27 cellular contexts compared by ENCODE assay signal in the genomic region with DNA sequence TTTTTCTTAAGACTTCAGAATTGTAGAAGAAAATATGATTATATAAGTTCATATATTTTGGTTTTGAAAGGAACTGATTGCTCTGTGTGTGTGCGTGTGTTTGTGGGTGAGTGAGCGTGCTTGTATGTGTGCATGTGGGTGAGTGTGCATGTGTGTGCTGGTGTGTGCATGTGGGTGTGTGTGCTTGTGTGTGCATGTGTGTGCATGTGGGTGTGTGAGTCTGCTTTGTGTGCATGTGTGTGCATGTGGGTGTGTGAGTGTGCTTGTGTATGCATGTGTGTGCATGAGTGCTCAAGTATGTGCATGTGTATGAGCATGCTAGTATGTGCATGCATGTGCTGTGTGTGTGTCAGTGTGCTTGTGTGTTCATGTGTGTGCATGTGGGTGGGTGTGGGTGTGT.
"Had no signal": no experiment of that assay in that cellular context is flagged by ENCODE, and none has a peak within 500 bp of the region (broad histone marks: within the 10 kb centered on the region; RNA-seq: fewer than 3 reads in every experiment).

No MANE protein-coding gene starts in this region.

- H3K4me3 Mint-ChIP-seq: activated naive CD4-positive, alpha-beta T cell treated with anti-CD3 and anti-CD28 coated beads, Interleukin-2, amount 10 ng/mL, durations not matched to agents 7 days and 5 days; activated naive CD8-positive, alpha-beta T cell treated with anti-CD3 and anti-CD28 coated beads, Interleukin-2, amount 10 ng/mL, durations not matched to agents 7 days and 5 days; natural killer cell treated with Interleukin-12 subunit alpha and Interleukin-12 subunit beta and Interleukin-15 and Interleukin-18, amount 100 ng/mL, for 72 hours had no signal

- H3K9me3 Mint-ChIP-seq: activated naive CD4-positive, alpha-beta T cell treated with anti-CD3 and anti-CD28 coated beads, Interleukin-2, amount 10 ng/mL, durations not matched to agents 7 days and 5 days; activated naive CD8-positive, alpha-beta T cell treated with anti-CD3 and anti-CD28 coated beads, Interleukin-2, amount 10 ng/mL, durations not matched to agents 7 days and 5 days; natural killer cell treated with Interleukin-12 subunit alpha and Interleukin-12 subunit beta and Interleukin-15 and Interleukin-18, amount 100 ng/mL, for 72 hours; type B pancreatic cell had no signal

- H3K27ac Mint-ChIP-seq: activated naive CD4-positive, alpha-beta T cell treated with anti-CD3 and anti-CD28 coated beads, Interleukin-2, amount 10 ng/mL, durations not matched to agents 7 days and 5 days; activated naive CD8-positive, alpha-beta T cell treated with anti-CD3 and anti-CD28 coated beads, Interleukin-2, amount 10 ng/mL, durations not matched to agents 7 days and 5 days; natural killer cell treated with Interleukin-12 subunit alpha and Interleukin-12 subunit beta and Interleukin-15 and Interleukin-18, amount 100 ng/mL, for 72 hours had no signal

- H3K9me3 ChIP-seq: ascending aorta, esophagus squamous epithelium, heart right ventricle, lower lobe of right lung, mucosa of descending colon, pancreas, right atrium auricular region, thoracic aorta, vagina had no signal

- H3K36me3 ChIP-seq: ascending aorta, brain microvascular endothelial cell, esophagus squamous epithelium, heart right ventricle, lower lobe of right lung, pancreas, right atrium auricular region, thoracic aorta, vagina had no signal

- ATAC-seq: activated CD4-positive, CD25-positive, alpha-beta regulatory T cell treated with anti-CD3 and anti-CD28 coated beads, Interleukin-2, amount 50 U/mL, for 24 hours; lower lobe of right lung; natural killer cell treated with Interleukin-12 subunit alpha and Interleukin-12 subunit beta and Interleukin-15 and Interleukin-18, amount 100 ng/mL, for 72 hours had no signal

- H3K27ac ChIP-seq: ascending aorta, brain microvascular endothelial cell, epithelial cell of prostate, esophagus squamous epithelium, heart right ventricle, lower lobe of right lung, pancreas, right atrium auricular region, thoracic aorta, vagina, VCaP had no signal

- H3K4me3 ChIP-seq: ascending aorta, esophagus squamous epithelium, heart right ventricle, lower lobe of right lung, mucosa of descending colon, pancreas, right atrium auricular region, thoracic aorta, vagina had no signal

- H3K27me3 ChIP-seq: ascending aorta, brain microvascular endothelial cell, pancreas, right atrium auricular region, vagina had no signal

- DNase-seq: activated CD4-positive, alpha-beta T cell treated with anti-CD3 and anti-CD28 coated beads for 48 hours; activated CD4-positive, alpha-beta T cell treated with anti-CD3 and anti-CD28 coated beads, Interleukin-2, amount 50 U/mL, for 48 hours; activated CD8-positive, alpha-beta memory T cell treated with anti-CD3 and anti-CD28 coated beads for 24 hours; activated gamma-delta T cell; activated naive CD4-positive, alpha-beta T cell treated with anti-CD3 and anti-CD28 coated beads, Interleukin-2, amount 10 ng/mL, durations not matched to agents 7 days and 5 days; activated naive CD8-positive, alpha-beta T cell treated with anti-CD3 and anti-CD28 coated beads, Interleukin-2, amount 10 ng/mL, durations not matched to agents 7 days and 5 days; brain microvascular endothelial cell; cortex of kidney; esophagus squamous epithelium; foreskin melanocyte; heart right ventricle; lower lobe of right lung; mesenchymal stem cell; nucleus accumbens; pancreas; stimulated activated CD4-positive, alpha-beta T cell treated with anti-CD3 and anti-CD28 coated beads, Interleukin-15, amount 100 ng/mL, for 24 hours; stimulated activated naive CD4-positive, alpha-beta T cell treated with Interleukin-2 at 50 U/mL for 16 hours had no signal

- H3K36me3 Mint-ChIP-seq: activated naive CD4-positive, alpha-beta T cell treated with anti-CD3 and anti-CD28 coated beads, Interleukin-2, amount 10 ng/mL, durations not matched to agents 7 days and 5 days; activated naive CD8-positive, alpha-beta T cell treated with anti-CD3 and anti-CD28 coated beads, Interleukin-2, amount 10 ng/mL, durations not matched to agents 7 days and 5 days; natural killer cell treated with Interleukin-12 subunit alpha and Interleukin-12 subunit beta and Interleukin-15 and Interleukin-18, amount 100 ng/mL, for 72 hours; type B pancreatic cell had no signal

- H3K4me1 ChIP-seq: ascending aorta, esophagus squamous epithelium, lower lobe of right lung, pancreas, right atrium auricular region, vagina had no signal
